10 cellular contexts compared by ENCODE assay signal in the genomic region with DNA sequence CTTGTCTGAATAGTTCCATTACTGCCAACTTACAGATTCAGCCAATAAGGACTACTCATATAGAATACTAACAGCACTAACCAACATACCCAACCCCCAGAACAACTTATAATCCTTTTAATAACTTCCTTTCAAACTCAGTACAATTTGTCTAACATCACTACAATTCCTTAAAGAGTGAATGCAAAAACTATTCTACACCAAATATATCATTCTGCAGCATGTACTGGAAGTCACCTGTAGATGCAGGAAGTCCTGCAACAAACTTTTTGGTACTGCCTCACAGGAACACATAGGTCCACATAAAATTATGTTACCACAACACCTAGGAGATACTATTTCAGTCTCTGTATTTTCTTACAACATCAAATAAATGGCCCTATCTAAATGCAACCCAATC. TPM values are rescaled to one million over a fixed set of nuclear protein-coding genes. Genes with fewer than 3 reads are reported as not detected.
A peak's percentile ranks its signal among the peaks of the same experiment; 100 is the strongest.
DNase-seq lines count a peak whose midpoint lies in the region; ATAC-seq and TF ChIP-seq lines count a peak whose summit lies in the region.
"Had no signal": no experiment of that assay in that cellular context is flagged by ENCODE, and none has a peak within 500 bp of the region (broad histone marks: within the 10 kb centered on the region; RNA-seq: fewer than 3 reads in every experiment).

No MANE protein-coding gene starts in this region.

- H3F3A ChIP-seq in OCI-LY1 (ENCODE audit: insufficient read depth, low read length) (no peaks in the 10 kb centered on the region), neural progenitor cell (ENCODE audit: low read depth) (peaks cover 21% of the 10 kb centered on the region)

- H3K4me2 ChIP-seq in OCI-LY1 (ENCODE audit: low read length) (peak overlapping the region; percentile 98), neural progenitor cell (peak overlapping the region; percentile 92)

- H3K79me2 ChIP-seq in OCI-LY1 (ENCODE audit: insufficient read depth, low read length) (peaks cover 70% of the 10 kb centered on the region), neural progenitor cell (ENCODE audit: low read depth) (peaks cover 83% of the 10 kb centered on the region)

- peaks cover 57% of the 10 kb centered on the region for H3K36me3 Mint-ChIP-seq in CD4-positive, CD25-positive, alpha-beta regulatory T cell
- H3K36me3 Mint-ChIP-seq in neural progenitor cell, result peaks cover 43% of the 10 kb centered on the region

- peaks cover 40 to 79% (median 64%) of the 10 kb centered on the region in 4 donors for H3K4me1 Mint-ChIP-seq in CD4-positive, CD25-positive, alpha-beta regulatory T cell
- peaks cover 55% of the 10 kb centered on the region for H3K4me1 Mint-ChIP-seq in neural progenitor cell

- no peaks in the 10 kb centered on the region for H3K9me2 ChIP-seq in OCI-LY1 (ENCODE audit: low read depth, low read length)

- ATAC-seq in CD4-positive, CD25-positive, alpha-beta regulatory T cell (ENCODE audit: low read depth in 2 of 2), result no peak
- ATAC-seq in HG03460 (IDR thresholded peaks at IDR 0.05; ENCODE audit: unreplicated experiment) (no peak), HG02610 (IDR thresholded peaks at IDR 0.05; ENCODE audit: unreplicated experiment) (no peak), GM21529 (IDR thresholded peaks at IDR 0.05; ENCODE audit: unreplicated experiment) (no peak)

- no peak for DNase-seq in CD4-positive, CD25-positive, alpha-beta regulatory T cell
- DNase-seq in neural progenitor cell (ENCODE audit: low spot score) (no peak), cerebellar cortex (ENCODE audit: low spot score) (no peak)
- DNase-seq: activated CD4-positive, alpha-beta T cell treated with anti-CD3 and anti-CD28 coated beads, Interleukin-2, amount 50 U/mL, for 48 hours; midbrain had no signal

- H3K27ac Mint-ChIP-seq in CD4-positive, CD25-positive, alpha-beta regulatory T cell, result peak overlapping the region in 2 of 3 donors; percentile 99 to 100
- H3K27ac Mint-ChIP-seq in neural progenitor cell, result peak overlapping the region; percentile 32

- H3K4me1 ChIP-seq in CD4-positive, CD25-positive, alpha-beta regulatory T cell (ENCODE audit: control insufficient read depth, insufficient read depth, low read length, poor library complexity, severe bottlenecking), result peaks cover 72% of the 10 kb centered on the region
- H3K4me1 ChIP-seq in OCI-LY1 (ENCODE audit: insufficient read depth, low read length, severe bottlenecking), result peaks cover 62% of the 10 kb centered on the region
- peaks cover 58% of the 10 kb centered on the region for H3K4me1 ChIP-seq in endocrine pancreas (ENCODE audit: control insufficient read depth, insufficient read depth, low read length)
- H3K4me1 ChIP-seq in neural progenitor cell, result peaks cover 42% of the 10 kb centered on the region

- H3K9ac ChIP-seq in OCI-LY1 (ENCODE audit: low read length) (peak overlapping the region; percentile 94), endocrine pancreas (ENCODE audit: control insufficient read depth, insufficient read depth, low read length) (peak overlapping the region; percentile 36), neural progenitor cell (peak overlapping the region; percentile 99)

- H3K27me3 ChIP-seq in CD4-positive, CD25-positive, alpha-beta regulatory T cell (ENCODE audit: control insufficient read depth, insufficient read depth, low read length), result no peaks in the 10 kb centered on the region
- H3K27me3 ChIP-seq in OCI-LY1 (ENCODE audit: insufficient read depth, low read length) (no peaks in the 10 kb centered on the region), endocrine pancreas (ENCODE audit: control insufficient read depth, insufficient read depth, low read length) (no peaks in the 10 kb centered on the region), neural progenitor cell (no peaks in the 10 kb centered on the region)

- H2AFZ ChIP-seq in OCI-LY1 (ENCODE audit: low read length) (no peak overlapping the region), neural progenitor cell (replicated peaks) (no peak overlapping the region)

- H3K27me3 Mint-ChIP-seq in CD4-positive, CD25-positive, alpha-beta regulatory T cell, result peaks cover 8% of the 10 kb centered on the region
- peaks cover 6% of the 10 kb centered on the region for H3K27me3 Mint-ChIP-seq in neural progenitor cell (ENCODE audit: insufficient read depth, low read depth)

- H3K27ac ChIP-seq in CD4-positive, CD25-positive, alpha-beta regulatory T cell (ENCODE audit: insufficient read depth, low read length, poor library complexity, severe bottlenecking), result peak overlapping the region; percentile 100
- no peak overlapping the region for H3K27ac ChIP-seq in OCI-LY1 (ENCODE audit: low read depth, low read length, poor library complexity, severe bottlenecking)
- no peak overlapping the region for H3K27ac ChIP-seq in neural progenitor cell

- peak overlapping the region; percentile 97 to 99 (median 98) for H3K4me3 Mint-ChIP-seq in CD4-positive, CD25-positive, alpha-beta regulatory T cell
- peak overlapping the region; percentile 98 for H3K4me3 Mint-ChIP-seq in neural progenitor cell

- no peak for TF ChIP-seq CTCF in OCI-LY1 (IDR thresholded peaks at IDR 0.05; ENCODE audit: low read length)
- TF ChIP-seq CTCF in neural progenitor cell (IDR thresholded peaks at IDR 0.05), result no peak

- H4K20me1 ChIP-seq in OCI-LY1 (ENCODE audit: insufficient read depth, low read length) (peaks cover 41% of the 10 kb centered on the region), neural progenitor cell (ENCODE audit: low read depth) (peaks cover 65% of the 10 kb centered on the region)

- H3K36me3 ChIP-seq in CD4-positive, CD25-positive, alpha-beta regulatory T cell (ENCODE audit: control insufficient read depth, insufficient read depth, low read length), result peaks cover 60% of the 10 kb centered on the region
- H3K36me3 ChIP-seq in OCI-LY1 (ENCODE audit: insufficient read depth, low read length) (peaks cover 70% of the 10 kb centered on the region), endocrine pancreas (ENCODE audit: control insufficient read depth, insufficient read depth, low read length) (peaks cover 7% of the 10 kb centered on the region), neural progenitor cell (peaks cover 61% of the 10 kb centered on the region)

- no peaks in the 10 kb centered on the region for H3K9me3 ChIP-seq in CD4-positive, CD25-positive, alpha-beta regulatory T cell (ENCODE audit: control insufficient read depth in 2 of 2, low read length in 2 of 2)
- H3K9me3 ChIP-seq in OCI-LY1 (ENCODE audit: low read length), result no peaks in the 10 kb centered on the region
- no peaks in the 10 kb centered on the region for H3K9me3 ChIP-seq in endocrine pancreas (ENCODE audit: control insufficient read depth, low read length)
- no peaks in the 10 kb centered on the region for H3K9me3 ChIP-seq in neural progenitor cell (ENCODE audit: low read depth)

- no peaks in the 10 kb centered on the region for H3K9me3 Mint-ChIP-seq in CD4-positive, CD25-positive, alpha-beta regulatory T cell
- H3K9me3 Mint-ChIP-seq in neural progenitor cell, result no peaks in the 10 kb centered on the region

- peak overlapping the region; percentile 99 for H3K4me3 ChIP-seq in CD4-positive, CD25-positive, alpha-beta regulatory T cell (ENCODE audit: low read depth, low read length)
- H3K4me3 ChIP-seq in OCI-LY1 (ENCODE audit: low read depth, low read length, poor library complexity, severe bottlenecking), result peak overlapping the region; percentile 81
- H3K4me3 ChIP-seq in endocrine pancreas (ENCODE audit: control insufficient read depth, insufficient read depth, low read length), result peak overlapping the region; percentile 97
- peak overlapping the region; percentile 98 for H3K4me3 ChIP-seq in neural progenitor cell

RNA-seq across cellular contexts. Expression of gene CCNL1, which starts 2.1 kb away (rescaled TPM):
- 1,080 TPM for total RNA-seq in CD4-positive, CD25-positive, alpha-beta regulatory T cell
- 10 to 100 TPM; 48.7 to 71.3 (median 57.9) TPM for polyA plus RNA-seq in CD4-positive, CD25-positive, alpha-beta regulatory T cell
- total RNA-seq in neural progenitor cell (ENCODE audit: low replicate concordance), result 154 and 214 TPM in 2 replicates

Comparison
In these comparisons a context has a peak if more than half of its experiments do, and no peak if none do; other contexts are left out.
1. H3K9ac ChIP-seq: peak in every context shown above with its lines; median percentile 99 in neural progenitor cell; 94 in OCI-LY1; 36 in endocrine pancreas.